ENCODE assay signal across 31 cellular contexts in the genomic region with DNA sequence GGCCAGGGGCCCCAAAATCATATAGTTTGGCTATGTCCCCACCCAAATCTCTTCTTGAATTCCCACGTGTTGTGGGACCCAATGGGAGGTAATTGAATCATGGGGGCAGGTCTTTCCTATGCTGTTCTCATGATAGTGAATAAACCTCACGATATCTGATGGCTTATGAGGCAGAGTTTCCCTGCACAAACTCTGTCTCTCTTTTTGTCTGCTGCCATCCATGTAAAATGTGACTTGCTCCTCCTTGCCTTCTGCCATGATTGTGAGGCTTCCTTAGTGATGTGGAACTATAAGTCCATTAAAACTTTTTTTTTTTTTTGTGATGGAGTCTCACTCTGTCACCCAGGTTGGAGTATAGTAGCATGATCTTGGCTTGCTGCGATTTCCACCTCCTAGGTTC. TPM values are rescaled to one million over a fixed set of nuclear protein-coding genes. Genes with fewer than 3 reads are reported as not detected.
"Had no signal": no experiment of that assay in that cellular context is flagged by ENCODE, and none has a peak within 500 bp of the region (broad histone marks: within the 10 kb centered on the region; RNA-seq: fewer than 3 reads in every experiment).

No MANE protein-coding gene starts in this region.

- H3K27ac ChIP-seq: neural progenitor cell, ovary, parathyroid adenoma, psoas muscle, skin epidermis, spleen, suprapubic skin, testis, tibial artery, transverse colon, upper lobe of left lung, vagina had no signal

- H3K9ac ChIP-seq: neural progenitor cell, parathyroid adenoma had no signal

- H3K79me2 ChIP-seq: parathyroid adenoma had no signal

- FAIRE-seq: urothelium cell line had no signal

- H3K4me2 ChIP-seq: neural progenitor cell, smooth muscle cell had no signal

- H3K9me3 ChIP-seq: ovary, psoas muscle, suprapubic skin, testis, tibial artery, transverse colon, upper lobe of left lung, vagina had no signal

- H3K36me3 ChIP-seq: neural progenitor cell, ovary, spleen, suprapubic skin, tibial artery, transverse colon, upper lobe of left lung, vagina had no signal

- DNase-seq: naive thymus-derived CD4-positive, alpha-beta T cell; occipital lobe; ovary; posterior cingulate gyrus; psoas muscle; right cardiac atrium; spleen; stimulated activated CD4-positive, alpha-beta T cell treated with anti-CD3 and anti-CD28 coated beads, Interleukin-12 subunit alpha, Interleukin-12 subunit beta, amount 100 ng/mL, for 4 hours; stimulated activated CD4-positive, alpha-beta T cell treated with anti-CD3 and anti-CD28 coated beads, Interleukin-1b, Interleukin-23, amount 100 ng/mL, for 48 hours; stimulated activated CD4-positive, alpha-beta T cell treated with anti-CD3 and anti-CD28 coated beads, Interleukin-4, amount 100 ng/mL, for 1 hour; stimulated activated CD4-positive, alpha-beta T cell treated with anti-CD3 and anti-CD28 coated beads, Interleukin-4, amount 100 ng/mL, for 4 hours; stimulated activated CD8-positive, alpha-beta memory T cell treated with anti-CD3 and anti-CD28 coated beads, Interleukin-4, amount 100 ng/mL, for 48 hours; stimulated activated naive CD4-positive, alpha-beta T cell; stimulated activated naive CD8-positive, alpha-beta T cell treated with anti-CD3 and anti-CD28 coated beads, Interleukin-15, amount 100 ng/mL, for 72 hours; stimulated activated naive CD8-positive, alpha-beta T cell treated with anti-CD3 and anti-CD28 coated beads, Interleukin-15, Interleukin-2, amounts not matched to agents 100 U/mL and 50 U/mL, for 24 hours; substantia nigra; testis; tibial artery; transverse colon; upper lobe of left lung had no signal

- H3K27me3 ChIP-seq: neural progenitor cell, ovary, spleen, suprapubic skin, testis, tibial artery, transverse colon, upper lobe of left lung, vagina had no signal

- H2AFZ ChIP-seq: neural progenitor cell, parathyroid adenoma had no signal

- ATAC-seq: naive thymus-derived CD4-positive, alpha-beta T cell; psoas muscle; right cardiac atrium; sciatic nerve; stimulated activated memory B cell treated with anti-CD40 and anti-IgM and Interleukin-4, amounts not matched to agents 10 μg/mL and 1 μg/mL and 100 μg/mL, for 72 hours; stimulated activated naive CD8-positive, alpha-beta T cell treated with anti-CD3 and anti-CD28 coated beads, Interleukin-15, amount 100 ng/mL, for 72 hours; stimulated activated naive CD8-positive, alpha-beta T cell treated with anti-CD3 and anti-CD28 coated beads, Interleukin-15, Interleukin-2, amounts not matched to agents 100 U/mL and 50 U/mL, for 24 hours had no signal

- H3K4me3 ChIP-seq: neural progenitor cell, ovary, psoas muscle, skin epidermis, smooth muscle cell, spleen, suprapubic skin, testis, tibial artery, transverse colon, upper lobe of left lung, vagina had no signal

- H3K4me1 ChIP-seq: neural progenitor cell, parathyroid adenoma, suprapubic skin, testis, transverse colon, vagina had no signal

RNA-seq across cellular contexts. Expression of a gene that starts 32.9 kb away (rescaled TPM):
- total RNA-seq: naive thymus-derived CD4-positive, alpha-beta T cell; occipital lobe; sciatic nerve had no signal
- polyA plus RNA-seq: neural cell had no signal

RNA-seq across cellular contexts. Expression of a gene that starts 39.0 kb away (rescaled TPM):
- total RNA-seq: naive thymus-derived CD4-positive, alpha-beta T cell; progenitor cell of endocrine pancreas; smooth muscle cell; testis; vagina had no signal
- polyA plus RNA-seq: naive thymus-derived CD4-positive, alpha-beta T cell; neural cell had no signal

RNA-seq across cellular contexts. Expression of a gene that starts 40.0 kb away (rescaled TPM):
- total RNA-seq: naive thymus-derived CD4-positive, alpha-beta T cell; progenitor cell of endocrine pancreas had no signal
- polyA plus RNA-seq: naive thymus-derived CD4-positive, alpha-beta T cell; neural cell had no signal
